ENCODE assay signal across 31 cellular contexts in the genomic region with DNA sequence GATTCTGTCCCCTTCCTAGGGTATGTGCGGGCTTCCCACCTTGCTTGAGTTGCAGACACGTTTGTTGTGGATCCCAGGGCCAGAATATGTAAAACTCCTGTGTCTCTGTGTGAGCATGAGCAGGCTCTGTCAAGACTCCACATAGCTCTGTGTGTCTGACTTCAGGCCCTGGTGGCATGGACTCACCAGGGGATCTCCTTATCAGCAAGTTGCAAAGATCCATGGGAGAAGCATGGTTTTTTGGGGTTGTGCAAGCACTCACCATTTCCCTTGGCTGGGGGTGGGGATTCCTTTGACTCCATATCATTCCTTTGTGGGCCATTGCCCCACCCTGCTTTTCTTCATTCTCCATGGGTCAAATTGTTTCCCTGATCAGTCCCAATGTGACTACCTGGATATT.
"Had no signal": no experiment of that assay in that cellular context is flagged by ENCODE, and none has a peak within 500 bp of the region (broad histone marks: within the 10 kb centered on the region; RNA-seq: fewer than 3 reads in every experiment).

No MANE protein-coding gene starts in this region.

- H3K27me3 ChIP-seq: adrenal gland, cardiac muscle cell had no signal

- DNase-seq: activated B cell treated with CpG ODN at 0.5 μM for 24 hours; activated CD4-positive, alpha-beta memory T cell treated with anti-CD3 and anti-CD28 coated beads for 36 hours; activated CD4-positive, alpha-beta T cell treated with anti-CD3 and anti-CD28 coated beads for 4 hours; activated CD4-positive, alpha-beta T cell treated with anti-CD3 and anti-CD28 coated beads, Interleukin-2, amount 10 ng/mL, durations not matched to agents 24 days and 14 days; activated CD4-positive, alpha-beta T cell treated with anti-CD3 and anti-CD28 coated beads, Interleukin-2, amount 50 U/mL, for 1 hour; activated CD4-positive, alpha-beta T cell treated with anti-CD3 and anti-CD28 coated beads, Interleukin-2, amount 50 U/mL, for 4 hours; activated CD4-positive, CD25-positive, alpha-beta regulatory T cell treated with anti-CD3 and anti-CD28 coated beads, Interleukin-2, amount 50 U/mL, for 72 hours; activated CD8-positive, alpha-beta memory T cell treated with anti-CD3 and anti-CD28 coated beads, Interleukin-2, amount 50 U/mL, for 4 hours; activated CD8-positive, alpha-beta T cell treated with anti-CD3 and anti-CD28 coated beads for 36 hours; activated effector memory CD4-positive, alpha-beta T cell treated with anti-CD3 and anti-CD28 coated beads, Interleukin-2, amount 50 U/mL, for 16 hours; activated gamma-delta T cell treated with Interleukin-2 at 50 U/mL for 16 hours; activated naive CD4-positive, alpha-beta T cell; activated naive CD4-positive, alpha-beta T cell treated with anti-CD3 and anti-CD28 coated beads for 36 hours; activated naive CD4-positive, alpha-beta T cell treated with anti-CD3 and anti-CD28 coated beads, Interleukin-2, amount 50 U/mL, for 16 hours; activated naive CD8-positive, alpha-beta T cell treated with anti-CD3 and anti-CD28 coated beads for 36 hours; activated T-cell treated with anti-CD3 and anti-CD28 coated beads for 4 hours; activated T-cell treated with anti-CD3 and anti-CD28 coated beads, Interleukin-2, amount 50 U/mL, for 1 hour; activated T-cell treated with anti-CD3 and anti-CD28 coated beads, Interleukin-2, amount 50 U/mL, for 4 hours; activated T-cell treated with anti-CD3 and anti-CD28 coated beads, Interleukin-2, amount 50 U/mL, for 72 hours; adrenal gland; amniotic stem cell; aorta; caudate nucleus; cerebellar nuclear complex; T-helper 1 cell; T-helper 2 cell; T-helper 9 cell had no signal

- H3K4me3 ChIP-seq: adrenal gland, cardiac muscle cell had no signal

- H3K4me1 ChIP-seq: adrenal gland had no signal

- H3K27ac ChIP-seq: adrenal gland, cardiac muscle cell, VCaP had no signal

- H3K9me3 ChIP-seq: adrenal gland had no signal

- H3K36me3 ChIP-seq: adrenal gland, cardiac muscle cell had no signal

- ATAC-seq: activated CD8-positive, alpha-beta T cell treated with anti-CD3 and anti-CD28 coated beads for 36 hours; activated naive CD4-positive, alpha-beta T cell treated with anti-CD3 and anti-CD28 coated beads, Interleukin-2, amount 50 U/mL, for 72 hours; activated T-cell treated with anti-CD3 and anti-CD28 coated beads, Interleukin-2, amount 50 U/mL, for 4 hours; activated T-cell treated with anti-CD3 and anti-CD28 coated beads, Interleukin-2, amount 50 U/mL, for 72 hours; activated T-helper 17 cell treated with anti-CD3 and anti-CD28 coated beads, Interleukin-2, amount 50 U/mL, for 72 hours had no signal
